Comparison of ENCODE assay signal across 26 cellular contexts in the genomic region with DNA sequence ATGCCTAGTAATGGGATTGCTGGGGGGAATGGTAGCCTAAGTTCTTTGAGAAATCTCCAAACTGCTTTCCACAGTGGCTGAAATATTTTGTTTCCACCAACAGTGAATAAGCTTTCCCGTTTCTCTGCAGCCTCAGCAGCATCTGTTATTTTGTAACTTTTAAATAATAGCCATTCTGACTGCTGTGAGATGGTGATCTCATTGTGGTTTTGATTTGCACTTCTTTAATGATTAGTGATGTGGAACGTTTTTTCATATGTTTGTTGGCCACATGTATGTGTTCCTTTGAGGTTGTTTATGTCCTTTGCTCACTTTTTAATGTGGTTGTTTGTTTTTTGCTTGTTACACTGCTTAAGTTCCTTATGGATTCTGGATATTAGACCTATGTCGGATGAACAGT.
DNase-seq lines count a peak whose midpoint lies in the region; ATAC-seq and TF ChIP-seq lines count a peak whose summit lies in the region.
"Had no signal": no experiment of that assay in that cellular context is flagged by ENCODE, and none has a peak within 500 bp of the region (broad histone marks: within the 10 kb centered on the region; RNA-seq: fewer than 3 reads in every experiment).

No MANE protein-coding gene starts in this region.

- peak overlapping the region in 8 of 11 experiments; percentile 2 to 60 (median 23); a peak in 10 of 22 replicates for H3K4me2 ChIP-seq in BLaER1 treated with 17β-estradiol and CSF1 and Interleukin-3, amounts not matched to agents 10 nM and 100 nM

- no peak overlapping the region for H3K9ac ChIP-seq in BLaER1 treated with 17β-estradiol and CSF1 and Interleukin-3, amounts not matched to agents 10 nM and 100 nM
- H3K9ac ChIP-seq: parathyroid adenoma had no signal

- H3K4me3 Mint-ChIP-seq in osteocyte (ENCODE audit: unreplicated experiment), result no peak overlapping the region
- H3K4me3 Mint-ChIP-seq: activated CD4-positive, alpha-beta memory T cell treated with anti-CD3 and anti-CD28 coated beads for 36 hours; activated naive CD4-positive, alpha-beta T cell treated with anti-CD3 and anti-CD28 coated beads for 36 hours; activated T-helper 1 cell treated with anti-CD3 and anti-CD28 coated beads, Interleukin-12 subunit alpha, Interleukin-12 subunit beta, Interleukin-2, Interleukin-4 antibody, amounts not matched to agents 30 ng/mL and 10 ng/mL and 1 ng/mL, durations not matched to agents 14 hours and 24 hours and 36 hours; nephron progenitor cell had no signal

- no peaks in the 10 kb centered on the region for H3K9me3 ChIP-seq in BLaER1 treated with 17β-estradiol and CSF1 and Interleukin-3, amounts not matched to agents 10 nM and 100 nM (replicated peaks in 1 of 11)
- H3K9me3 ChIP-seq: heart left ventricle, right atrium auricular region, SJSA1, spleen, transverse colon had no signal

- in situ Hi-C loops in astrocyte of the spinal cord (cut with HindIII; ENCODE audit: low sequenced_read_pairs), result no loop called here

- H3K36me3 Mint-ChIP-seq in osteocyte (ENCODE audit: unreplicated experiment), result no peaks in the 10 kb centered on the region
- H3K36me3 Mint-ChIP-seq: activated CD4-positive, alpha-beta memory T cell treated with anti-CD3 and anti-CD28 coated beads for 36 hours had no signal

- peaks cover 6 to 18% (median 9%) of the 10 kb centered on the region in 10 experiments; a peak in 13 of 20 replicates for H3K4me1 ChIP-seq in BLaER1 treated with 17β-estradiol and CSF1 and Interleukin-3, amounts not matched to agents 10 nM and 100 nM
- H3K4me1 ChIP-seq: heart left ventricle, parathyroid adenoma, right atrium auricular region, SJSA1, spleen, transverse colon had no signal

- H3K27ac ChIP-seq in BLaER1 treated with 17β-estradiol and CSF1 and Interleukin-3, amounts not matched to agents 10 nM and 100 nM, result no peak overlapping the region
- H3K27ac ChIP-seq: heart left ventricle, parathyroid adenoma, right atrium auricular region, SJSA1, spleen, transverse colon had no signal

- H3K27ac Mint-ChIP-seq in osteocyte (ENCODE audit: unreplicated experiment), result no peak overlapping the region
- H3K27ac Mint-ChIP-seq: activated CD4-positive, alpha-beta memory T cell treated with anti-CD3 and anti-CD28 coated beads for 36 hours; activated naive CD4-positive, alpha-beta T cell treated with anti-CD3 and anti-CD28 coated beads for 36 hours; activated T-helper 1 cell treated with anti-CD3 and anti-CD28 coated beads, Interleukin-12 subunit alpha, Interleukin-12 subunit beta, Interleukin-2, Interleukin-4 antibody, amounts not matched to agents 30 ng/mL and 10 ng/mL and 1 ng/mL, durations not matched to agents 14 hours and 24 hours and 36 hours; nephron progenitor cell had no signal

- peaks cover 29% of the 10 kb centered on the region for H3K4me1 Mint-ChIP-seq in osteocyte (ENCODE audit: unreplicated experiment)

- H3K36me3 ChIP-seq in BLaER1 treated with 17β-estradiol and CSF1 and Interleukin-3, amounts not matched to agents 10 nM and 100 nM, result no peaks in the 10 kb centered on the region
- H3K36me3 ChIP-seq: heart left ventricle, right atrium auricular region, SJSA1, spleen, transverse colon had no signal

- no peaks in the 10 kb centered on the region for H3K27me3 ChIP-seq in BLaER1 treated with 17β-estradiol and CSF1 and Interleukin-3, amounts not matched to agents 10 nM and 100 nM
- H3K27me3 ChIP-seq: right atrium auricular region, SJSA1, spleen, transverse colon had no signal

- DNase-seq in LHCN-M2 (ENCODE audit: low read depth), result peak; percentile 64
- DNase-seq in astrocyte of the spinal cord (ENCODE audit: low read depth, low spot score), result peak; percentile 74
- DNase-seq in glomerular visceral epithelial cell (ENCODE audit: extremely low spot score), result peak; percentile 67
- DNase-seq in RKO (ENCODE audit: low spot score), result no peak
- no peak for DNase-seq in osteocyte (ENCODE audit: extremely low spot score, unreplicated experiment)
- DNase-seq in activated CD4-positive, alpha-beta T cell treated with anti-CD3 and anti-CD28 coated beads for 48 hours, result no peak
- DNase-seq: activated CD4-positive, alpha-beta memory T cell treated with anti-CD3 and anti-CD28 coated beads for 36 hours; activated CD8-positive, alpha-beta memory T cell treated with anti-CD3 and anti-CD28 coated beads, Interleukin-2, amount 50 U/mL, for 4 hours; activated naive CD4-positive, alpha-beta T cell treated with anti-CD3 and anti-CD28 coated beads for 36 hours; amniotic stem cell; heart left ventricle; NCI-H1105 treated with DMSO at 0.1 percent for 48 hours; NCI-H1930; NCI-H748 treated with DMSO at 0.1 percent for 48 hours; nephron progenitor cell; RPMI8226; spleen; stimulated activated CD4-positive, alpha-beta T cell treated with anti-CD3 and anti-CD28 coated beads, Interleukin-2, amount 100 ng/mL, for 48 hours; T-helper 1 cell; transverse colon had no signal

- H3K4me3 ChIP-seq in BLaER1 treated with 17β-estradiol and CSF1 and Interleukin-3, amounts not matched to agents 10 nM and 100 nM, result no peak overlapping the region
- no peak overlapping the region for H3K4me3 ChIP-seq in astrocyte of the spinal cord (ENCODE audit: low read depth, low read length)
- H3K4me3 ChIP-seq: heart left ventricle, right atrium auricular region, SJSA1, spleen, transverse colon had no signal

- H3K9me3 Mint-ChIP-seq in osteocyte (ENCODE audit: unreplicated experiment), result no peaks in the 10 kb centered on the region
- H3K9me3 Mint-ChIP-seq: activated CD4-positive, alpha-beta memory T cell treated with anti-CD3 and anti-CD28 coated beads for 36 hours; activated naive CD4-positive, alpha-beta T cell treated with anti-CD3 and anti-CD28 coated beads for 36 hours; activated T-helper 1 cell treated with anti-CD3 and anti-CD28 coated beads, Interleukin-12 subunit alpha, Interleukin-12 subunit beta, Interleukin-2, Interleukin-4 antibody, amounts not matched to agents 30 ng/mL and 10 ng/mL and 1 ng/mL, durations not matched to agents 14 hours and 24 hours and 36 hours; nephron progenitor cell had no signal

- ATAC-seq in GM21515 (IDR thresholded peaks at IDR 0.05; ENCODE audit: unreplicated experiment), result no peak
- ATAC-seq: heart left ventricle had no signal

- no peaks in the 10 kb centered on the region for H3K27me3 Mint-ChIP-seq in osteocyte (ENCODE audit: unreplicated experiment)
- H3K27me3 Mint-ChIP-seq: activated CD4-positive, alpha-beta memory T cell treated with anti-CD3 and anti-CD28 coated beads for 36 hours had no signal

- no peaks in the 10 kb centered on the region for H4K20me1 ChIP-seq in BLaER1 treated with 17β-estradiol and CSF1 and Interleukin-3, amounts not matched to agents 10 nM and 100 nM

- TF ChIP-seq CTCF in astrocyte of the spinal cord (IDR thresholded peaks at IDR 0.05; ENCODE audit: low read depth, low read length) (no peak), osteocyte (IDR thresholded peaks at IDR 0.05) (no peak)

Comparison
In these comparisons a context has a peak if more than half of its experiments do, and no peak if none do; other contexts are left out.
1. DNase-seq: peak in LHCN-M2 (single experiment), astrocyte of the spinal cord (single experiment) and glomerular visceral epithelial cell (single experiment); none in RKO (single experiment), osteocyte (single experiment) and activated CD4-positive, alpha-beta T cell treated with anti-CD3 and anti-CD28 coated beads for 48 hours (single experiment).